In genomic region chr14:71591929-71592328, GRCh38 we compare ENCODE assay signal across 9 cellular contexts.
DNase-seq lines count a peak whose midpoint lies in the region; ATAC-seq, FAIRE-seq and TF ChIP-seq lines count a peak whose summit lies in the region.
"Had no signal": no experiment of that assay in that cellular context is flagged by ENCODE, and none has a peak within 500 bp of the region (broad histone marks: within the 10 kb centered on the region; RNA-seq: fewer than 3 reads in every experiment).

No MANE protein-coding gene starts in this region.

- no peaks in the 10 kb centered on the region for H3K9me3 ChIP-seq in CD4-positive, alpha-beta T cell (ENCODE audit: control insufficient read depth, low read length)

- intact Hi-C loops in CD4-positive, alpha-beta T cell (cut with DNase I, micrococcal nuclease) = no loop called here
- intact Hi-C loops in Right ventricle myocardium inferior (cut with DNase I) = no loop called here

- CTCF ChIA-PET in CD4-positive, alpha-beta T cell (lab: Charles Lee) = interaction anchor here (0.6 to 1.0 kb wide), 2 partner anchors 34 to 83 kb away, joined by 3 read pairs; no protein-coding TSS in a partner anchor

- H3K27me3 Mint-ChIP-seq in CD4-positive, alpha-beta T cell = no peaks in the 10 kb centered on the region

- H3K27ac ChIP-seq in CD4-positive, alpha-beta T cell (ENCODE audit: low read depth, low read length) = no peak overlapping the region
- no peak overlapping the region for H3K27ac ChIP-seq in HL-60 (replicated peaks)

- DNase-seq in CD4-positive, alpha-beta T cell = no peak
- DNase-seq in HL-60 (ENCODE audit: low read depth in 1 of 2, low spot score in 1 of 2) = peak; percentile 1 to 35
- DNase-seq in T1000 (lab: John Stamatoyannopoulos, UW) = peak; percentile 7
- peak; percentile 87 for DNase-seq in iris pigment epithelial cell (ENCODE audit: low read depth)
- no peak for DNase-seq in frontal cortex (ENCODE audit: low spot score in 2 of 2)
- DNase-seq in Right ventricle myocardium inferior (ENCODE audit: missing footprints) = no peak
- DNase-seq in GM19238 (ENCODE audit: insufficient read length, low spot score) = no peak
- DNase-seq: kidney had no signal

- H3K4me3 Mint-ChIP-seq in CD4-positive, alpha-beta T cell = no peak overlapping the region

- no peak for TF ChIP-seq CTCF in CD4-positive, alpha-beta T cell (IDR thresholded peaks at IDR 0.05)
- no peak for TF ChIP-seq CTCF in HL-60 (IDR thresholded peaks at IDR 0.05; ENCODE audit: insufficient read depth, low read length)

- no peaks in the 10 kb centered on the region for H3K9me3 Mint-ChIP-seq in CD4-positive, alpha-beta T cell

- FAIRE-seq in frontal cortex (lab: Jason Lieb, UNC) = no peak
- FAIRE-seq: kidney had no signal

- ATAC-seq in CD4-positive, alpha-beta T cell (ENCODE audit: poor library complexity) = peak; percentile 46
- ATAC-seq in HG03039 (IDR thresholded peaks at IDR 0.05; ENCODE audit: unreplicated experiment) (no peak), Right ventricle myocardium inferior (no peak)

- no peak overlapping the region for H3K4me3 ChIP-seq in HL-60 (replicated peaks; ENCODE audit: insufficient read depth, low read length)

- H3K27ac Mint-ChIP-seq in CD4-positive, alpha-beta T cell = peak overlapping the region; percentile 57

- POLR2A ChIA-PET in CD4-positive, alpha-beta T cell (lab: Charles Lee) = no interaction called here

- H3K27me3 ChIP-seq in CD4-positive, alpha-beta T cell (ENCODE audit: control insufficient read depth, insufficient read depth, low read length) = no peaks in the 10 kb centered on the region
- no peaks in the 10 kb centered on the region for H3K27me3 ChIP-seq in HL-60 (ENCODE audit: insufficient read depth, poor library complexity, severe bottlenecking)

- H3K4me1 Mint-ChIP-seq in CD4-positive, alpha-beta T cell (ENCODE audit: low read depth) = peaks cover 54% of the 10 kb centered on the region

- peaks cover 5% of the 10 kb centered on the region for H3K36me3 Mint-ChIP-seq in CD4-positive, alpha-beta T cell (ENCODE audit: low read depth)

Comparison
In these comparisons a context has a peak if more than half of its experiments do, and no peak if none do; other contexts are left out.
1. DNase-seq: peak in HL-60 (2 of 2), T1000 (single experiment) and iris pigment epithelial cell (single experiment); none in CD4-positive, alpha-beta T cell (0 of 10), frontal cortex (0 of 2), Right ventricle myocardium inferior (single experiment) and GM19238 (single experiment).